25 cellular contexts compared by ENCODE assay signal in the genomic region with DNA sequence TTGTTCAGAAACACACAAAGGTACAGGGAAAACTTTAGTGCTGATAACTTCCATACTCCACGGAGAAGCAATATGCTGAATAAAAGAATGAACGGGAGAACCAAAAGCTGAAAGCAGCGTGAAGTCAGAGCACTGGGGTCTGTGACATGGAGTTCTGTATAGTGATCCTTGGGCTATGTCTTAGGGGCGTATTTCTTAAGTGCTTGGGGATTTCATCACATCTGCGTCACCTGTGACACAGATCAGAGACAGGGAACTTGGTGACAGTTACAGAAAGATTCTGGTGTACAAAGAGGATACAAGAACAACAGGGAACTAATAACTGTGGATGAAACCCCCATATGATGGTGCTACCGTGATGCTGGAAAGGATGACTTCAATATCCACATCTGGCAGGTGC.
"Had no signal": no experiment of that assay in that cellular context is flagged by ENCODE, and none has a peak within 500 bp of the region (broad histone marks: within the 10 kb centered on the region; RNA-seq: fewer than 3 reads in every experiment).

No MANE protein-coding gene starts in this region.

- H3K27me3 ChIP-seq: brain microvascular endothelial cell, colonic mucosa, esophagus squamous epithelium, gastroesophageal sphincter had no signal

- H3K4me1 ChIP-seq: colonic mucosa, esophagus squamous epithelium, gastroesophageal sphincter had no signal

- ATAC-seq: activated T-cell treated with anti-CD3 and anti-CD28 coated beads, Interleukin-2, amount 50 U/mL, for 4 hours; activated T-helper 17 cell treated with anti-CD3 and anti-CD28 coated beads, Interleukin-2, amount 50 U/mL, for 72 hours; gastroesophageal sphincter; T-helper 17 cell had no signal

- H3K36me3 ChIP-seq: brain microvascular endothelial cell, colonic mucosa, esophagus squamous epithelium, gastroesophageal sphincter, WERI-Rb-1 had no signal

- H3K9me3 ChIP-seq: colonic mucosa, esophagus squamous epithelium, gastroesophageal sphincter had no signal

- H3K4me3 ChIP-seq: colonic mucosa, esophagus squamous epithelium, gastroesophageal sphincter had no signal

- H3K27ac ChIP-seq: brain microvascular endothelial cell, colonic mucosa, epithelial cell of prostate, esophagus squamous epithelium, gastroesophageal sphincter, WERI-Rb-1 had no signal

- DNase-seq: activated B cell treated with CpG ODN at 0.5 μM for 24 hours; activated CD4-positive, alpha-beta T cell treated with anti-CD3 and anti-CD28 coated beads for 48 hours; activated CD4-positive, alpha-beta T cell treated with anti-CD3 and anti-CD28 coated beads, Interleukin-2, amount 50 U/mL, for 1 hour; activated CD4-positive, alpha-beta T cell treated with anti-CD3 and anti-CD28 coated beads, Interleukin-2, amount 50 U/mL, for 48 hours; activated CD8-positive, alpha-beta memory T cell treated with anti-CD3 and anti-CD28 coated beads for 24 hours; activated effector memory CD4-positive, alpha-beta T cell treated with Interleukin-2 at 50 U/mL for 16 hours; activated gamma-delta T cell treated with Interleukin-2 at 50 U/mL for 16 hours; activated naive CD4-positive, alpha-beta T cell treated with anti-CD3 and anti-CD28 coated beads, Interleukin-2, amount 50 U/mL, for 16 hours; activated naive CD4-positive, alpha-beta T cell treated with Interleukin-2 at 50 U/mL for 16 hours; activated T-cell treated with anti-CD3 and anti-CD28 coated beads, Interleukin-2, amount 50 U/mL, for 4 hours; amniotic stem cell; anterior cingulate cortex; brain microvascular endothelial cell; caudate nucleus; colonic mucosa; effector CD8-positive, alpha-beta T cell; esophagus squamous epithelium; foreskin melanocyte; T-helper 1 cell; T-helper 17 cell; T1000; WERI-Rb-1 had no signal
